Comparison of ENCODE assay signal across 15 cellular contexts in genomic region chr3:173891272-173892100, GRCh38.
DNase-seq lines count a peak whose midpoint lies in the region; ATAC-seq and TF ChIP-seq lines count a peak whose summit lies in the region.
"Had no signal": no experiment of that assay in that cellular context is flagged by ENCODE, and none has a peak within 500 bp of the region (broad histone marks: within the 10 kb centered on the region; RNA-seq: fewer than 3 reads in every experiment).

No MANE protein-coding gene starts in this region.

- TF ChIP-seq CTCF in PC-3 (conservative IDR thresholded peaks at IDR 0.05; ENCODE audit: low read depth, low read length) (no peak), epithelial cell of esophagus (IDR thresholded peaks at IDR 0.05; ENCODE audit: insufficient read depth, low read depth, low read length, missing control alignments) (no peak)

- H3F3A ChIP-seq in PC-3 (ENCODE audit: low read length, unreplicated experiment): peaks cover 5% of the 10 kb centered on the region

- CTCF ChIA-PET in PC-3 (lab: Charles Lee): no interaction called here

- ATAC-seq in PC-3 (no peak), GM19455 (IDR thresholded peaks at IDR 0.05; ENCODE audit: unreplicated experiment) (no peak)

- intact Hi-C loops in PC-3 (cut with micrococcal nuclease): no loop called here

- DNase-seq in EH (ENCODE audit: low read depth) (peak; percentile 50), Kasumi-1 (lab: John Stamatoyannopoulos, UW) (peak; percentile 83 to 85), PC-3 (peak; percentile 29), epithelial cell of esophagus (ENCODE audit: low read depth) (peak; percentile 61), cortex of kidney (lab: John Stamatoyannopoulos, UW) (no peak), DMS114 treated with DMSO at 0.1 percent for 48 hours (lab: John Stamatoyannopoulos, UW; ENCODE audit: unreplicated experiment) (no peak), A172 (ENCODE audit: low spot score) (no peak)
- DNase-seq: activated CD4-positive, alpha-beta T cell treated with anti-CD3 and anti-CD28 coated beads, Interleukin-2, amount 50 U/mL, for 4 hours; activated T-cell treated with anti-CD3 and anti-CD28 coated beads, Interleukin-2, amount 50 U/mL, for 48 hours; erythroblast; hypothalamus; NCI-H187 treated with DMSO at 0.1 percent for 48 hours; stimulated activated CD4-positive, alpha-beta T cell treated with anti-CD3 and anti-CD28 coated beads, Interleukin-4, amount 100 ng/mL, for 24 hours had no signal

- no peaks in the 10 kb centered on the region for H3K9me2 ChIP-seq in PC-3 (replicated peaks; ENCODE audit: low read length)

- no peak overlapping the region for H3K4me2 ChIP-seq in PC-3 (ENCODE audit: low read length)

- H3K36me3 ChIP-seq in PC-3 (ENCODE audit: low read depth, low read length): no peaks in the 10 kb centered on the region
- H3K36me3 ChIP-seq: tibial nerve had no signal

- no peaks in the 10 kb centered on the region for H3K27me3 ChIP-seq in PC-3 (ENCODE audit: low read length)
- H3K27me3 ChIP-seq: tibial nerve had no signal

- no peaks in the 10 kb centered on the region for H3K79me2 ChIP-seq in PC-3 (ENCODE audit: low read length)

- H2AFZ ChIP-seq in PC-3 (ENCODE audit: low read length): no peak overlapping the region

- no peak overlapping the region for H3K9ac ChIP-seq in PC-3 (ENCODE audit: low read length)

- H4K20me1 ChIP-seq in PC-3 (ENCODE audit: low read length): no peaks in the 10 kb centered on the region

- peaks cover 42% of the 10 kb centered on the region for H3K4me1 ChIP-seq in PC-3 (ENCODE audit: insufficient read depth, low read length)

- no TSS peak for BruUV-seq in PC-3 (replicated peaks; lab: Mats Ljungman, UMichigan)

- POLR2A ChIA-PET in PC-3 (lab: Charles Lee; ENCODE audit: unreplicated experiment): no interaction called here

- no peak overlapping the region for H3K27ac ChIP-seq in PC-3 (ENCODE audit: low read length)
- H3K27ac ChIP-seq: tibial nerve had no signal

- H3K9me3 ChIP-seq in PC-3 (ENCODE audit: low read length): no peaks in the 10 kb centered on the region
- H3K9me3 ChIP-seq: tibial nerve had no signal

- H3K4me3 ChIP-seq in PC-3 (ENCODE audit: low read length) (no peak overlapping the region), epithelial cell of esophagus (ENCODE audit: low read length) (no peak overlapping the region)
- H3K4me3 ChIP-seq: tibial nerve had no signal

Comparison
In these comparisons a context has a peak if more than half of its experiments do, and no peak if none do; other contexts are left out.
1. DNase-seq: peak in EH (single experiment), Kasumi-1 (2 of 2), PC-3 (single experiment) and epithelial cell of esophagus (single experiment); none in cortex of kidney (single experiment), DMS114 treated with DMSO at 0.1 percent for 48 hours (single experiment) and A172 (single experiment).